ENCODE assay signal across 35 cellular contexts in the genomic region with DNA sequence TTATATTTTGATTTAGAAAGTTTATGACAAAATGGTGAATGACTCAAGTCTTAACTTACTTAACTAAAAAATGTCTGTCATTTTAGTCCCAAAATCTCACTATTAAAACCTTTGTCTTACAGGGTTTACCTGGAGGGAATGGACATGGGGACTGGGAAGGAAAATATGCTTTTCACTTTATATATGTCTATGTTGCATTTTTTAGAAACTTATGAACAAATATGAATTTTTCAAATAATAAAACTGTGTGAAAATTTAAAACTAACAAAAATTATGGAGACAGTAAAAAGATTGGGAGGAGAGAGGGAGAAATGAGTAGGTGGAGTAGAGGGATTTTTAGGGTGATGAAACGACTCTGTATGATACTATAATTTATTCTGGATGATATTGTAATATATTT. TPM values are rescaled to one million over a fixed set of nuclear protein-coding genes. Genes with fewer than 3 reads are reported as not detected.
"Had no signal": no experiment of that assay in that cellular context is flagged by ENCODE, and none has a peak within 500 bp of the region (broad histone marks: within the 10 kb centered on the region; RNA-seq: fewer than 3 reads in every experiment).

No MANE protein-coding gene starts in this region.

- H3K4me3 ChIP-seq: adrenal gland, ascending aorta, body of pancreas, breast epithelium, cardiac muscle cell had no signal

- H3K9me3 ChIP-seq: adrenal gland, ascending aorta, body of pancreas, breast epithelium had no signal

- ATAC-seq: activated naive CD4-positive, alpha-beta T cell treated with anti-CD3 and anti-CD28 coated beads, Interleukin-2, amount 50 U/mL, for 72 hours; activated naive CD8-positive, alpha-beta T cell treated with anti-CD3 and anti-CD28 coated beads, Interleukin-2, amount 50 U/mL, for 24 hours; activated T-cell treated with anti-CD3 and anti-CD28 coated beads, Interleukin-2, amount 50 U/mL, for 4 hours; activated T-cell treated with anti-CD3 and anti-CD28 coated beads, Interleukin-2, amount 50 U/mL, for 72 hours; activated T-helper 17 cell treated with anti-CD3 and anti-CD28 coated beads, Interleukin-2, amount 50 U/mL, for 72 hours; body of pancreas had no signal

- H3K27ac ChIP-seq: adrenal gland, ascending aorta, body of pancreas, brain microvascular endothelial cell, breast epithelium, cardiac muscle cell had no signal

- H3K4me1 ChIP-seq: ascending aorta, body of pancreas, breast epithelium had no signal

- H3K27me3 ChIP-seq: adrenal gland, ascending aorta, brain microvascular endothelial cell had no signal

- H3K36me3 ChIP-seq: adrenal gland, ascending aorta, brain microvascular endothelial cell, breast epithelium, cardiac muscle cell had no signal

- DNase-seq: activated effector memory CD4-positive, alpha-beta T cell treated with anti-CD3 and anti-CD28 coated beads, Interleukin-2, amount 50 U/mL, for 16 hours; activated effector memory CD4-positive, alpha-beta T cell treated with Interleukin-2 at 50 U/mL for 16 hours; activated gamma-delta T cell; activated gamma-delta T cell treated with Interleukin-2 at 50 U/mL for 16 hours; activated naive CD4-positive, alpha-beta T cell; activated naive CD4-positive, alpha-beta T cell treated with anti-CD3 and anti-CD28 coated beads for 36 hours; activated naive CD4-positive, alpha-beta T cell treated with anti-CD3 and anti-CD28 coated beads, Interleukin-2, amount 10 ng/mL, durations not matched to agents 7 days and 5 days; activated naive CD4-positive, alpha-beta T cell treated with anti-CD3 and anti-CD28 coated beads, Interleukin-2, amount 50 U/mL, for 16 hours; activated naive CD8-positive, alpha-beta T cell treated with anti-CD3 and anti-CD28 coated beads for 36 hours; activated naive CD8-positive, alpha-beta T cell treated with anti-CD3 and anti-CD28 coated beads, Interleukin-2, amount 10 ng/mL, durations not matched to agents 7 days and 5 days; activated naive CD8-positive, alpha-beta T cell treated with anti-CD3 and anti-CD28 coated beads, Interleukin-2, amount 50 U/mL, for 24 hours; activated T-cell treated with anti-CD3 and anti-CD28 coated beads, Interleukin-2, amount 50 U/mL, for 1 hour; activated T-cell treated with anti-CD3 and anti-CD28 coated beads, Interleukin-2, amount 50 U/mL, for 24 hours; activated T-cell treated with anti-CD3 and anti-CD28 coated beads, Interleukin-2, amount 50 U/mL, for 4 hours; activated T-cell treated with anti-CD3 and anti-CD28 coated beads, Interleukin-2, amount 50 U/mL, for 48 hours; activated T-cell treated with anti-CD3 and anti-CD28 coated beads, Interleukin-2, amount 50 U/mL, for 72 hours; adrenal gland; amniotic stem cell; amygdala; anterior cingulate cortex; aorta; body of pancreas; brain microvascular endothelial cell; caudate nucleus; central memory CD4-positive, alpha-beta T cell; cerebellar nuclear complex had no signal

- FAIRE-seq: astrocyte, bronchial epithelial cell had no signal

RNA-seq across cellular contexts. Expression of a gene that starts 6.2 kb away (rescaled TPM):
- total RNA-seq: activated naive CD4-positive, alpha-beta T cell treated with anti-CD3 and anti-CD28 coated beads for 36 hours; activated T-cell treated with anti-CD3 and anti-CD28 coated beads, Interleukin-2, amount 50 U/mL, for 72 hours; activated T-helper 1 cell treated with anti-CD3 and anti-CD28 coated beads, Interleukin-12 subunit alpha, Interleukin-12 subunit beta, Interleukin-2, Interleukin-4 antibody, amounts not matched to agents 30 ng/mL and 10 ng/mL and 1 ng/mL, durations not matched to agents 14 hours and 24 hours and 36 hours; activated T-helper 2 cell treated with anti-CD3 and anti-CD28 coated beads, Interferon-gamma antibody, Interleukin-2, Interleukin-4, amounts not matched to agents 10 μg/mL and 5 μg/mL and 100 μg/mL, durations not matched to agents 14 hours and 24 hours and 36 hours had no signal
